In the genomic region with DNA sequence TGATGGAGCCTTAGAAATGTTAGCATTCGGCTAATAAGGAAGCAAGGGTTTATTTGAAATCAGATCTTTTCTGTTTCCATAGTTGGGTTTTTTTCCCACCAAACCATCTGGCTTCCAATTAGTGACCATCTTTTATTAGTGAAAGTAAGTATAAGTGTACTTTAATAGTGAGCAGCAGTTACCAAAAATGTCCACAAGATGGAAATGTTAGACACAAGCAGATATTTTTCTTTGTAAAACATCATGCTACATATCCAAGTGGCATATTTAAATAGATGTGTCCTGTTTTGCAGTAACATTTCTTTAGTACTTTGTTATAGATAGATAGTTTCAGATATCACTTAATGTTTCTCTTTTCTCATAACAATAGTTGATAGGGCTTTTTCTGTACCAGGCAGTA, we compare ENCODE assay signal across 10 cellular contexts. TPM values are rescaled to one million over a fixed set of nuclear protein-coding genes. Genes with fewer than 3 reads are reported as not detected.
DNase-seq lines count a peak whose midpoint lies in the region; ATAC-seq and TF ChIP-seq lines count a peak whose summit lies in the region.
"Had no signal": no experiment of that assay in that cellular context is flagged by ENCODE, and none has a peak within 500 bp of the region (broad histone marks: within the 10 kb centered on the region; RNA-seq: fewer than 3 reads in every experiment).

No MANE protein-coding gene starts in this region.

- H3K27me3 Mint-ChIP-seq in activated T-cell treated with anti-CD3 and anti-CD28 coated beads, Interleukin-2, amount 50 U/mL, for 4 hours (ENCODE audit: low read depth) = no peaks in the 10 kb centered on the region
- H3K27me3 Mint-ChIP-seq: naive thymus-derived CD8-positive, alpha-beta T cell had no signal

- TF ChIP-seq POLR2A in adrenal gland (IDR thresholded peaks at IDR 0.05) = no peak

- no peaks in the 10 kb centered on the region for H3K9me3 ChIP-seq in adrenal gland (replicated peaks in 1 of 3)
- no peaks in the 10 kb centered on the region for H3K9me3 ChIP-seq in effector memory CD4-positive, alpha-beta T cell (ENCODE audit: control insufficient read depth, low read length)
- H3K9me3 ChIP-seq: SJCRH30 had no signal

- intact Hi-C loops in adrenal gland (cut with DNase I) = no loop called here

- H3K4me3 Mint-ChIP-seq in activated T-cell treated with anti-CD3 and anti-CD28 coated beads, Interleukin-2, amount 50 U/mL, for 4 hours = no peak overlapping the region
- H3K4me3 Mint-ChIP-seq: naive thymus-derived CD8-positive, alpha-beta T cell had no signal

- no peaks in the 10 kb centered on the region for H3K27me3 ChIP-seq in adrenal gland
- no peaks in the 10 kb centered on the region for H3K27me3 ChIP-seq in effector memory CD4-positive, alpha-beta T cell (replicated peaks; ENCODE audit: control insufficient read depth, insufficient read depth, low read length, poor library complexity, severe bottlenecking)
- H3K27me3 ChIP-seq: SJCRH30 had no signal

- peaks cover 30% of the 10 kb centered on the region for H3K36me3 Mint-ChIP-seq in activated T-cell treated with anti-CD3 and anti-CD28 coated beads, Interleukin-2, amount 50 U/mL, for 4 hours (ENCODE audit: insufficient read depth)

- H3K4me1 Mint-ChIP-seq in activated T-cell treated with anti-CD3 and anti-CD28 coated beads, Interleukin-2, amount 50 U/mL, for 4 hours (ENCODE audit: low read depth) = peaks cover 8% of the 10 kb centered on the region

- ATAC-seq in activated T-cell treated with anti-CD3 and anti-CD28 coated beads, Interleukin-2, amount 50 U/mL, for 4 hours = no peak
- ATAC-seq: naive thymus-derived CD8-positive, alpha-beta T cell had no signal

- DNase-seq in DMS53 treated with DMSO at 0.1 percent for 48 hours (lab: John Stamatoyannopoulos, UW; ENCODE audit: unreplicated experiment) (peak; percentile 39), adrenal gland (no peak), kidney glomerular epithelial cell (lab: John Stamatoyannopoulos, UW) (peak; percentile 41), NCI-H1436 treated with DMSO at 0.1 percent for 48 hours (lab: John Stamatoyannopoulos, UW) (no peak), GM19238 (ENCODE audit: insufficient read length, low spot score) (no peak)
- peak; percentile 20 for DNase-seq in Jurkat, Clone E6-1 (ENCODE audit: low read depth, low spot score)
- DNase-seq in activated T-cell treated with anti-CD3 and anti-CD28 coated beads, Interleukin-2, amount 50 U/mL, for 4 hours = no peak
- no peak for DNase-seq in effector memory CD4-positive, alpha-beta T cell

- 72 to 88% (median 75%) methylated on average over 1 of the region's 1 CpG for WGBS in adrenal gland, 4 donors

- H3K4me1 ChIP-seq in adrenal gland (replicated peaks in 1 of 2) = no peaks in the 10 kb centered on the region
- H3K4me1 ChIP-seq in effector memory CD4-positive, alpha-beta T cell (ENCODE audit: control insufficient read depth, insufficient read depth, low read length, poor library complexity, severe bottlenecking) = no peaks in the 10 kb centered on the region
- H3K4me1 ChIP-seq: SJCRH30 had no signal

- H3K9me3 Mint-ChIP-seq in activated T-cell treated with anti-CD3 and anti-CD28 coated beads, Interleukin-2, amount 50 U/mL, for 4 hours = no peaks in the 10 kb centered on the region
- H3K9me3 Mint-ChIP-seq: naive thymus-derived CD8-positive, alpha-beta T cell had no signal

- no peak overlapping the region for H3K4me3 ChIP-seq in Jurkat, Clone E6-1 (ENCODE audit: low read length)
- H3K4me3 ChIP-seq in adrenal gland = no peak overlapping the region
- no peak overlapping the region for H3K4me3 ChIP-seq in effector memory CD4-positive, alpha-beta T cell (ENCODE audit: insufficient read depth, low read depth, low read length, poor library complexity, severe bottlenecking)
- H3K4me3 ChIP-seq: SJCRH30 had no signal

- H3K27ac ChIP-seq in adrenal gland = no peak overlapping the region
- no peak overlapping the region for H3K27ac ChIP-seq in effector memory CD4-positive, alpha-beta T cell (ENCODE audit: insufficient read depth, low read length, poor library complexity, severe bottlenecking)
- H3K27ac ChIP-seq: SJCRH30 had no signal

- H3K36me3 ChIP-seq in adrenal gland (replicated peaks in 1 of 2) = peaks cover 0 to 4% of the 10 kb centered on the region in 2 donors
- H3K36me3 ChIP-seq in effector memory CD4-positive, alpha-beta T cell (ENCODE audit: control insufficient read depth, insufficient read depth, low read length) = peaks cover 16% of the 10 kb centered on the region

- TF ChIP-seq CTCF in adrenal gland (IDR thresholded peaks at IDR 0.05) = peak; percentile 44 to 73 (median 64)

RNA-seq across cellular contexts. Expression of a gene that starts 28.8 kb away (rescaled TPM):
- 56.3 TPM for polyA plus RNA-seq in Jurkat, Clone E6-1 (2012; ENCODE audit: insufficient read depth, insufficient read length)
- 10 to 100 TPM in 7 of 8 donors, 1 to 10 TPM in 1; 5.6 to 57.9 (median 21.5) TPM for total RNA-seq in adrenal gland
- polyA plus RNA-seq in adrenal gland = 10 to 100 TPM in 1 of 3 donors, 1 to 10 TPM in 2; 7.2 to 13.5 (median 9.3) TPM
- 10 to 100 TPM; 36.2 to 53.3 (median 39.8) TPM for total RNA-seq in activated T-cell treated with anti-CD3 and anti-CD28 coated beads, Interleukin-2, amount 50 U/mL, for 4 hours

RNA-seq across cellular contexts. Expression of a gene that starts 40.2 kb away (rescaled TPM):
- polyA plus RNA-seq in Jurkat, Clone E6-1 (2012; ENCODE audit: insufficient read depth, insufficient read length) = not detected
- 10 to 100 TPM in 7 of 8 donors, 1 to 10 TPM in 1; 8.2 to 98.5 (median 39.5) TPM for total RNA-seq in adrenal gland
- 10 to 100 TPM; 11.3 to 30.0 (median 25.6) TPM for polyA plus RNA-seq in adrenal gland
- 1 to 10 TPM in 2 of 3 donors, under 1 TPM in 1; 0.71 to 1.8 (median 1.4) TPM for total RNA-seq in activated T-cell treated with anti-CD3 and anti-CD28 coated beads, Interleukin-2, amount 50 U/mL, for 4 hours
- total RNA-seq: SJCRH30 had no signal

Comparison
In these comparisons a context has a peak if more than half of its experiments do, and no peak if none do; other contexts are left out.
1. DNase-seq: peak in DMS53 treated with DMSO at 0.1 percent for 48 hours (single experiment), Jurkat, Clone E6-1 (single experiment) and kidney glomerular epithelial cell (single experiment); none in adrenal gland (0 of 7), activated T-cell treated with anti-CD3 and anti-CD28 coated beads, Interleukin-2, amount 50 U/mL, for 4 hours (single experiment), NCI-H1436 treated with DMSO at 0.1 percent for 48 hours (single experiment), effector memory CD4-positive, alpha-beta T cell (0 of 3) and GM19238 (single experiment).